12 cellular contexts compared by ENCODE assay signal in genomic region chr7:332020-332517, GRCh38. TPM values are rescaled to one million over a fixed set of nuclear protein-coding genes. Genes with fewer than 3 reads are reported as not detected.
A peak's percentile ranks its signal among the peaks of the same experiment; 100 is the strongest.
DNase-seq lines count a peak whose midpoint lies in the region; ATAC-seq and TF ChIP-seq lines count a peak whose summit lies in the region.
"Had no signal": no experiment of that assay in that cellular context is flagged by ENCODE, and none has a peak within 500 bp of the region (broad histone marks: within the 10 kb centered on the region; RNA-seq: fewer than 3 reads in every experiment).

No MANE protein-coding gene starts in this region.

- peaks cover 6 to 37% (median 9%) of the 10 kb centered on the region in 11 experiments; a peak in 19 of 22 replicates for H3K27me3 ChIP-seq in BLaER1 treated with 17β-estradiol and CSF1 and Interleukin-3, amounts not matched to agents 10 nM and 100 nM
- H3K27me3 ChIP-seq in PC-3 (ENCODE audit: low read length), result no peaks in the 10 kb centered on the region
- H3K27me3 ChIP-seq in prostate gland (replicated peaks; ENCODE audit: insufficient read depth), result no peaks in the 10 kb centered on the region
- H3K27me3 ChIP-seq in dorsolateral prefrontal cortex, result no peaks in the 10 kb centered on the region

- intact Hi-C loops in PC-3 (cut with micrococcal nuclease) (loop anchor here (1.0 to 2.0 kb wide), 2 partner anchors 103 to 304 kb away; no protein-coding TSS in a partner anchor), left colon (cut with DNase I, micrococcal nuclease) (no loop called here), prostate gland (cut with DNase I) (no loop called here), dorsolateral prefrontal cortex (cut with DNase I) (loop anchor here in 1 of 2 donors (2.0 to 5.0 kb wide), 2 partner anchors 187 to 260 kb away; partner anchors contain the start of gene PDGFA)

- H3K4me2 ChIP-seq in BLaER1 treated with 17β-estradiol and CSF1 and Interleukin-3, amounts not matched to agents 10 nM and 100 nM, result peak overlapping the region in 6 of 11 experiments; percentile 16 to 95 (median 64); a peak in 9 of 22 replicates
- H3K4me2 ChIP-seq in PC-3 (ENCODE audit: low read length), result no peak overlapping the region

- no peaks in the 10 kb centered on the region for H3K79me2 ChIP-seq in PC-3 (ENCODE audit: low read length)

- no peak overlapping the region for H3K27ac ChIP-seq in BLaER1 treated with 17β-estradiol and CSF1 and Interleukin-3, amounts not matched to agents 10 nM and 100 nM
- no peak overlapping the region for H3K27ac ChIP-seq in PC-3 (ENCODE audit: low read length)
- peak overlapping the region; percentile 55 to 77 for H3K27ac ChIP-seq in prostate gland
- peak overlapping the region in 10 of 59 donors; percentile 82 to 92 (median 86) for H3K27ac ChIP-seq in dorsolateral prefrontal cortex
- H3K27ac ChIP-seq: GM23248 had no signal

- no peak for TF ChIP-seq POLR2A in prostate gland (IDR thresholded peaks at IDR 0.05)

- no peaks in the 10 kb centered on the region for H3K36me3 ChIP-seq in BLaER1 treated with 17β-estradiol and CSF1 and Interleukin-3, amounts not matched to agents 10 nM and 100 nM
- H3K36me3 ChIP-seq in PC-3 (ENCODE audit: low read depth, low read length) (no peaks in the 10 kb centered on the region), prostate gland (no peaks in the 10 kb centered on the region)

- CTCF ChIA-PET in PC-3 (lab: Charles Lee), result interaction anchor here (1.9 kb wide), 1 partner anchor 304 kb away, joined by 8 read pairs; no protein-coding TSS in a partner anchor

- H3K9ac ChIP-seq in BLaER1 treated with 17β-estradiol and CSF1 and Interleukin-3, amounts not matched to agents 10 nM and 100 nM, result no peak overlapping the region
- H3K9ac ChIP-seq in PC-3 (ENCODE audit: low read length), result no peak overlapping the region
- H3K9ac ChIP-seq: GM23248 had no signal

- H3K9me2 ChIP-seq in PC-3 (replicated peaks; ENCODE audit: low read length), result no peaks in the 10 kb centered on the region

- peaks cover 6 to 47% (median 36%) of the 10 kb centered on the region in 10 experiments; a peak in 18 of 20 replicates for H3K4me1 ChIP-seq in BLaER1 treated with 17β-estradiol and CSF1 and Interleukin-3, amounts not matched to agents 10 nM and 100 nM
- H3K4me1 ChIP-seq in PC-3 (ENCODE audit: insufficient read depth, low read length) (peaks cover 7% of the 10 kb centered on the region), prostate gland (replicated peaks) (peaks cover 17% of the 10 kb centered on the region)

- H3K4me3 ChIP-seq in BLaER1 treated with 17β-estradiol and CSF1 and Interleukin-3, amounts not matched to agents 10 nM and 100 nM, result no peak overlapping the region
- H3K4me3 ChIP-seq in PC-3 (ENCODE audit: low read length) (no peak overlapping the region), prostate gland (peak overlapping the region in 1 of 2 donors; percentile 27), dorsolateral prefrontal cortex (peak overlapping the region in 7 of 59 donors; percentile 50 to 69 (median 61))

- TF ChIP-seq CTCF in PC-3 (conservative IDR thresholded peaks at IDR 0.05; ENCODE audit: low read depth, low read length) (no peak), prostate gland (IDR thresholded peaks at IDR 0.05) (no peak), dorsolateral prefrontal cortex (IDR thresholded peaks at IDR 0.05 in 54 of 56, conservative IDR thresholded peaks at IDR 0.05 in 2 of 56; ENCODE audit: low read depth in 1 of 56, partially characterized antibody in 56 of 56) (no peak)

- H4K20me1 ChIP-seq in BLaER1 treated with 17β-estradiol and CSF1 and Interleukin-3, amounts not matched to agents 10 nM and 100 nM, result no peaks in the 10 kb centered on the region
- no peaks in the 10 kb centered on the region for H4K20me1 ChIP-seq in PC-3 (ENCODE audit: low read length)

- no TSS peak for BruUV-seq in PC-3 (replicated peaks; lab: Mats Ljungman, UMichigan)

- ATAC-seq in PC-3 (no peak), left colon (no peak), HG03039 (IDR thresholded peaks at IDR 0.05; ENCODE audit: unreplicated experiment) (no peak)

- peak overlapping the region; percentile 85 for H2AFZ ChIP-seq in PC-3 (ENCODE audit: low read length)
- H2AFZ ChIP-seq: GM23248 had no signal

- POLR2A ChIA-PET in PC-3 (lab: Charles Lee; ENCODE audit: unreplicated experiment), result interaction anchor here (0.7 kb wide), 1 partner anchor 128 kb away, joined by 5 read pairs; no protein-coding TSS in a partner anchor

- H3K9me3 ChIP-seq in BLaER1 treated with 17β-estradiol and CSF1 and Interleukin-3, amounts not matched to agents 10 nM and 100 nM (replicated peaks in 1 of 11), result peaks cover 0 to 10% (median 0%) of the 10 kb centered on the region in 11 experiments; a peak in 3 of 22 replicates
- H3K9me3 ChIP-seq in PC-3 (ENCODE audit: low read length) (no peaks in the 10 kb centered on the region), prostate gland (no peaks in the 10 kb centered on the region)

- DNase-seq in PC-3 (no peak), left colon (peak; percentile 30 to 33), prostate gland (ENCODE audit: low spot score) (no peak), midbrain (lab: John Stamatoyannopoulos, UW) (no peak), dorsolateral prefrontal cortex (no peak)
- DNase-seq: amniotic stem cell had no signal

- no peaks in the 10 kb centered on the region for H3F3A ChIP-seq in PC-3 (ENCODE audit: low read length, unreplicated experiment)

- 47% methylated on average over 23 of the region's 23 CpGs for WGBS in prostate gland

RNA-seq across cellular contexts. Expression of gene FOXL3, which starts 42.1 kb away (rescaled TPM):
- total RNA-seq in PC-3 (2014; rRNA removed) (not detected in 2 replicates), left colon (under 1 TPM in 1 of 2 donors, not detected in 1; 0.92 TPM), prostate gland (not detected), dorsolateral prefrontal cortex (1 to 10 TPM in 2 of 120 experiments, under 1 TPM in 2, not detected in 116; 0.71 to 1.1 (median 0.97) TPM)
- total RNA-seq: esophagus mucosa; GM23248; naive thymus-derived CD8-positive, alpha-beta T cell; pulmonary artery endothelial cell had no signal

Comparison
In these comparisons a context has a peak if more than half of its experiments do, and no peak if none do; other contexts are left out.
1. H3K27ac ChIP-seq: peak in prostate gland (2 of 2); none in BLaER1 treated with 17β-estradiol and CSF1 and Interleukin-3, amounts not matched to agents 10 nM and 100 nM (0 of 11) and PC-3 (single experiment).
2. DNase-seq: peak in left colon (2 of 2); none in PC-3 (single experiment), prostate gland (single experiment), midbrain (single experiment) and dorsolateral prefrontal cortex (0 of 10).